ENCODE assay signal across 1 cellular context in the genomic region with DNA sequence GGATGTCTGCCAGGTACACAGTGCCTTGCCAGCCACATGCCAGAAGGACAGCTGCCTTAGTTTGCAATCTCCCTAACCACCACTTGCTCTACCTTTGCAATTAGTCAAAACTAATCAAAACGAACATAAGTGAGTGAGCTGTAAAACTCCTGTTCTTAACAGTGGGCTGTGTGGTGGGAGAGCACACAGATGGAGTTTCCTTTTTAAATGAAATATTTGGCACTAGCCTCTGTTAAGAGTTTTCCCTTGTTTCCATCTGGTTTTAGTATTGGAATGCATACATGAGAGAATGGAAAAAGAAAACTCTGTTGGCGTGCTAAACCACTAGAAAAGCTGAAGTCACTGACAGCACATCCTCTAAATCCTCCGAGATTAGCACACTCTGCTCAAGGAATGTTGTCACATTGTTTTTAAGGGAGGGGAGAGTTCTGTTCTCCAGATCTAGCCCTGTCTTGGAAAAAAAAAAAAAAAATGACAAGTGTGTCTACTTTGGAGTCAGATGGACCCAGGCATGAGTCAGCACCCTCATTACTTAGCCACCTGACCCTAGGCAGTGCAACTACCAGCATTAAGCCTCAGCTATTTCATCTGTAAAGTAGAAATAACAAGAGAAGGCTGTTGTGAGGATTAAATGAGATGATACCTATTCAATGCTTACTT.
TF ChIP-seq lines count a peak whose summit lies in the region.

No MANE protein-coding gene starts in this region.

TF ChIP-seq in HEK293, 187 proteins besides CTCF, POLR2A, EP300 and RAD21 (continued from another document):
- TF ChIP-seq ZNF548 (tag by site-specific recombination; IDR thresholded peaks at IDR 0.05), result no peak
